In genomic region chr1:152000989-152001630, GRCh38 we compare ENCODE assay signal across 9 cellular contexts. TPM values are rescaled to one million over a fixed set of nuclear protein-coding genes. Genes with fewer than 3 reads are reported as not detected.
DNase-seq lines count a peak whose midpoint lies in the region; ATAC-seq and TF ChIP-seq lines count a peak whose summit lies in the region.
"Had no signal": no experiment of that assay in that cellular context is flagged by ENCODE, and none has a peak within 500 bp of the region (broad histone marks: within the 10 kb centered on the region; RNA-seq: fewer than 3 reads in every experiment).

No MANE protein-coding gene starts in this region.

- DNase-seq in AG10803 (ENCODE audit: low read depth), result no peak
- no peak for DNase-seq in PC-9
- no peak for DNase-seq in fibroblast of lung (ENCODE audit: low read depth in 2 of 2)
- DNase-seq in osteoblast (ENCODE audit: insufficient read length, low spot score, missing footprints), result no peak
- DNase-seq in NCI-H446 treated with DMSO at 0.1 percent for 48 hours (lab: John Stamatoyannopoulos, UW), result no peak
- no peak for DNase-seq in SJCRH30
- DNase-seq in stimulated activated CD4-positive, alpha-beta T cell treated with anti-CD3 and anti-CD28 coated beads, Interleukin-15, amount 100 ng/mL, for 24 hours, result no peak

- no peak for ATAC-seq in GM21423 (IDR thresholded peaks at IDR 0.05; ENCODE audit: unreplicated experiment)

- H3K27ac ChIP-seq in PC-9, result peak overlapping the region; percentile 90
- H3K27ac ChIP-seq in fibroblast of lung (ENCODE audit: insufficient read depth, low read length), result peak overlapping the region; percentile 26
- peak overlapping the region; percentile 60 for H3K27ac ChIP-seq in osteoblast (ENCODE audit: low read depth, low read length)
- no peak overlapping the region for H3K27ac ChIP-seq in SJCRH30

- H2AFZ ChIP-seq in PC-9 (no peak overlapping the region), fibroblast of lung (ENCODE audit: low read length) (peak overlapping the region; percentile 47), osteoblast (ENCODE audit: low read length) (peak overlapping the region; percentile 41)

- H3K9me2 ChIP-seq in PC-9 (ENCODE audit: insufficient read depth), result no peaks in the 10 kb centered on the region

- no peak overlapping the region for H3K9ac ChIP-seq in fibroblast of lung (ENCODE audit: insufficient read depth, low read length)

- peak overlapping the region; percentile 13; the same call in 1 of the 2 replicates for H3K4me3 ChIP-seq in AG10803 (ENCODE audit: low read length)
- H3K4me3 ChIP-seq in PC-9, result no peak overlapping the region
- H3K4me3 ChIP-seq in fibroblast of lung (replicated peaks in 1 of 4; ENCODE audit: control extremely low read depth in 1 of 4, insufficient read depth in 1 of 4, low read depth in 3 of 4, low read length in 4 of 4), result no peak overlapping the region
- H3K4me3 ChIP-seq in osteoblast (ENCODE audit: insufficient read depth, low read length), result peak overlapping the region; percentile 21
- H3K4me3 ChIP-seq in SJCRH30, result no peak overlapping the region
- H3K4me3 ChIP-seq: coronary artery had no signal

- no peaks in the 10 kb centered on the region for H3K79me2 ChIP-seq in PC-9 (ENCODE audit: low read depth)
- no peaks in the 10 kb centered on the region for H3K79me2 ChIP-seq in fibroblast of lung (ENCODE audit: control insufficient read depth, insufficient read depth, low read length)
- H3K79me2 ChIP-seq in osteoblast (ENCODE audit: insufficient read depth, low read length), result no peaks in the 10 kb centered on the region

- no peak for TF ChIP-seq CTCF in AG10803 (conservative IDR thresholded peaks at IDR 0.05; ENCODE audit: low read length)
- no peak for TF ChIP-seq CTCF in PC-9 (conservative IDR thresholded peaks at IDR 0.05)
- no peak for TF ChIP-seq CTCF in fibroblast of lung (conservative IDR thresholded peaks at IDR 0.05 in 1 of 2, IDR thresholded peaks at IDR 0.05 in 1 of 2; ENCODE audit: low read depth in 1 of 2, low read length in 2 of 2)
- TF ChIP-seq CTCF in osteoblast (IDR thresholded peaks at IDR 0.05; ENCODE audit: extremely low read depth, low read depth, low read length), result no peak

- TSS peak; percentile 79 for BruUV-seq in PC-9 (replicated peaks; lab: Mats Ljungman, UMichigan)

- peaks cover 62% of the 10 kb centered on the region for H3K4me1 ChIP-seq in PC-9 (replicated peaks; ENCODE audit: insufficient read depth)
- peaks cover 10% of the 10 kb centered on the region for H3K4me1 ChIP-seq in fibroblast of lung (ENCODE audit: control insufficient read depth, extremely low read depth, insufficient read depth, low read length)
- H3K4me1 ChIP-seq in osteoblast (ENCODE audit: insufficient read depth, low read length), result peaks cover 13% of the 10 kb centered on the region
- H3K4me1 ChIP-seq in SJCRH30, result peaks cover 26% of the 10 kb centered on the region

- no peaks in the 10 kb centered on the region for H3K36me3 ChIP-seq in PC-9 (ENCODE audit: low read depth)
- H3K36me3 ChIP-seq in fibroblast of lung (ENCODE audit: control insufficient read depth, insufficient read depth, low read length), result no peaks in the 10 kb centered on the region
- H3K36me3 ChIP-seq in osteoblast (ENCODE audit: insufficient read depth, low read length), result no peaks in the 10 kb centered on the region
- no peaks in the 10 kb centered on the region for H3K36me3 ChIP-seq in SJCRH30

- CTCF ChIA-PET in PC-9 (lab: Charles Lee), result interaction anchor here (0.6 to 2.9 kb wide), 10 partner anchors 12 to 1544 kb away, joined by 4 to 25 read pairs (median 6); no protein-coding TSS in a partner anchor

- POLR2A ChIA-PET in PC-9 (lab: Charles Lee; ENCODE audit: unreplicated experiment), result interaction anchor here (0.5 to 1.7 kb wide), 8 partner anchors 11 to 180 kb away, joined by 3 to 24 read pairs (median 5); no protein-coding TSS in a partner anchor

- H3F3A ChIP-seq in PC-9 (ENCODE audit: insufficient read depth, low read depth), result peaks cover 45% of the 10 kb centered on the region

- peak overlapping the region; percentile 26 for H3K4me2 ChIP-seq in PC-9
- H3K4me2 ChIP-seq in fibroblast of lung (ENCODE audit: extremely low read depth, insufficient read depth, low read length), result peak overlapping the region; percentile 4
- H3K4me2 ChIP-seq in osteoblast (ENCODE audit: insufficient read depth, low read length), result peak overlapping the region; percentile 70

- H3K9me3 ChIP-seq in PC-9 (ENCODE audit: insufficient read depth, low read depth) (peaks cover 15% of the 10 kb centered on the region), fibroblast of lung (ENCODE audit: control insufficient read depth, insufficient read depth, low read depth, low read length) (no peaks in the 10 kb centered on the region), osteoblast (ENCODE audit: low read depth, low read length) (no peaks in the 10 kb centered on the region), SJCRH30 (replicated peaks) (no peaks in the 10 kb centered on the region)

- H3K27me3 ChIP-seq in PC-9 (ENCODE audit: insufficient read depth, low read depth), result no peaks in the 10 kb centered on the region
- peaks cover 19% of the 10 kb centered on the region for H3K27me3 ChIP-seq in fibroblast of lung (ENCODE audit: control insufficient read depth, insufficient read depth, low read length)
- H3K27me3 ChIP-seq in osteoblast (ENCODE audit: insufficient read depth, low read length), result peaks cover 27% of the 10 kb centered on the region
- no peaks in the 10 kb centered on the region for H3K27me3 ChIP-seq in SJCRH30

- H4K20me1 ChIP-seq in PC-9 (ENCODE audit: insufficient read depth) (no peaks in the 10 kb centered on the region), fibroblast of lung (ENCODE audit: control insufficient read depth, extremely low read depth, insufficient read depth, low read length) (no peaks in the 10 kb centered on the region), osteoblast (ENCODE audit: insufficient read depth, low read length) (no peaks in the 10 kb centered on the region)

- intact Hi-C loops in PC-9 (cut with micrococcal nuclease; ENCODE audit: unreplicated experiment), result loop anchor here (1.0 to 10.0 kb wide), 9 partner anchors 9 to 236 kb away; partner anchors contain the start of genes C2CD4D, MRPL9 and THEM4

RNA-seq across cellular contexts. Expression of gene S100A10, which starts 7.5 kb away (rescaled TPM):
- total RNA-seq in PC-9 (2021) (966 and 1,436 TPM in 2 replicates), fibroblast of lung (136 and 141 TPM in 2 replicates), osteoblast (103 and 116 TPM in 2 replicates)
- polyA plus RNA-seq in fibroblast of lung, result 599 and 750 TPM in 2 replicates
- polyA plus RNA-seq in fibroblast of lung (2012), result 1,283 and 1,489 TPM in 2 replicates
- polyA minus RNA-seq in fibroblast of lung (ENCODE audit: low replicate concordance), result 47.8 and 52.6 TPM in 2 replicates
- total RNA-seq in SJCRH30 (2014; rRNA removed; shearing (Covaris generic)), result 36.4 and 38.3 TPM in 2 replicates

RNA-seq across cellular contexts. Expression of gene S100A11, which starts 35.7 kb away (rescaled TPM):
- 578 and 868 TPM in 2 replicates for total RNA-seq in PC-9 (2021)
- 21.3 and 55.8 TPM in 2 replicates for total RNA-seq in fibroblast of lung
- polyA plus RNA-seq in fibroblast of lung, result 1,144 and 1,638 TPM in 2 replicates
- 1,472 and 1,736 TPM in 2 replicates for polyA plus RNA-seq in fibroblast of lung (2012)
- 1,039 and 1,175 TPM in 2 replicates for polyA minus RNA-seq in fibroblast of lung (ENCODE audit: low replicate concordance)
- 142 and 167 TPM in 2 replicates for total RNA-seq in osteoblast
- total RNA-seq in SJCRH30 (2014; rRNA removed; shearing (Covaris generic)), result 492 and 509 TPM in 2 replicates

Comparison
In these comparisons a context has a peak if more than half of its experiments do, and no peak if none do; other contexts are left out.
1. H3K4me3 ChIP-seq: peak in AG10803 (single experiment) and osteoblast (single experiment); none in PC-9 (single experiment), fibroblast of lung (0 of 4) and SJCRH30 (single experiment).
2. H3K4me2 ChIP-seq: peak in every context shown above with its lines; median percentile 70 in osteoblast; 26 in PC-9; 4 in fibroblast of lung.